Comparison of ENCODE assay signal across 8 cellular contexts in genomic region chrX:48890934-48891401, GRCh38. TPM values are rescaled to one million over a fixed set of nuclear protein-coding genes. Genes with fewer than 3 reads are reported as not detected.
DNase-seq lines count a peak whose midpoint lies in the region; ATAC-seq, FAIRE-seq and TF ChIP-seq lines count a peak whose summit lies in the region.

No MANE protein-coding gene starts in this region.

- TF ChIP-seq EP300 in GM12878 (IDR thresholded peaks at IDR 0.05; ENCODE audit: borderline replicate concordance in 1 of 2, control insufficient read depth in 1 of 2, low read depth in 2 of 2, low read length in 2 of 2), result no peak

- BruUV-seq in Calu3 (replicated peaks; lab: Mats Ljungman, UMichigan) (no TSS peak), GM12878 (replicated peaks; lab: Mats Ljungman, UMichigan) (no TSS peak)

- ATAC-seq in GM19467 (IDR thresholded peaks at IDR 0.05; ENCODE audit: unreplicated experiment), result peak; percentile 27
- ATAC-seq in HG03571 (IDR thresholded peaks at IDR 0.05; ENCODE audit: unreplicated experiment), result peak; percentile 26
- ATAC-seq in GM12878, result peak; percentile 57
- ATAC-seq in left colon, result peak; percentile 47
- no peak for ATAC-seq in GM18520 (IDR thresholded peaks at IDR 0.05; ENCODE audit: unreplicated experiment)

- peak overlapping the region; percentile 23 for H2AFZ ChIP-seq in GM12878 (ENCODE audit: control insufficient read depth, low read depth, low read length)

- in situ Hi-C loops in GM12878 (cut with MboI), result no loop called here

- H3K4me1 ChIP-seq in GM12878 (ENCODE audit: control insufficient read depth, insufficient read depth, low read length) (no peaks in the 10 kb centered on the region), subcutaneous abdominal adipose tissue (ENCODE audit: control insufficient read depth in 5 of 5, insufficient read depth in 5 of 5, low read length in 5 of 5) (peaks cover 0 to 13% (median 9%) of the 10 kb centered on the region in 5 donors)

- no peaks in the 10 kb centered on the region for H3K27me3 Mint-ChIP-seq in Calu3 (ENCODE audit: unreplicated experiment)

- H3K27me3 ChIP-seq in GM12878 (replicated peaks in 1 of 2; ENCODE audit: control insufficient read depth in 2 of 2, insufficient read depth in 2 of 2, low read length in 1 of 2) (no peaks in the 10 kb centered on the region), subcutaneous abdominal adipose tissue (ENCODE audit: control insufficient read depth in 5 of 5, insufficient read depth in 4 of 5, low read length in 5 of 5) (peaks cover 0 to 6% (median 3%) of the 10 kb centered on the region in 5 donors)

- DNase-seq in Calu3 (no peak), GM12878 (ENCODE audit: low read depth, low spot score) (no peak), left colon (no peak)
- DNase-seq in stimulated activated CD4-positive, alpha-beta T cell treated with anti-CD3 and anti-CD28 coated beads, Interleukin-4, amount 100 ng/mL, for 1 hour, result no peak

- no peak for TF ChIP-seq RAD21 in GM12878 (IDR thresholded peaks at IDR 0.05; ENCODE audit: insufficient read depth, low read depth, low read length)

- H3K27ac Mint-ChIP-seq in Calu3 (ENCODE audit: unreplicated experiment), result peak overlapping the region; percentile 69

- no peak overlapping the region for H3K27ac ChIP-seq in GM12878 (ENCODE audit: control insufficient read depth, insufficient read depth)
- H3K27ac ChIP-seq in subcutaneous abdominal adipose tissue (ENCODE audit: low read depth, low read length), result no peak overlapping the region

- H3K4me3 ChIP-seq in GM12878 (peak overlapping the region; percentile 67; the same call in 1 of the 2 replicates), subcutaneous abdominal adipose tissue (ENCODE audit: low read depth in 1 of 5, low read length in 5 of 5) (peak overlapping the region; percentile 45 to 61 (median 56))

- no peak; the same call in 1 of the 2 replicates for TF ChIP-seq POLR2A in GM12878 (IDR thresholded peaks at IDR 0.05; ENCODE audit: low read depth, low read length)

- SMC1A ChIA-PET in GM12878 (lab: Charles Lee; ENCODE audit: uncharacterized antibody, unreplicated experiment), result interaction anchor here (1.1 to 1.3 kb wide), 3 partner anchors 47 to 239 kb away, joined by 4 to 6 read pairs (median 4); no protein-coding TSS in a partner anchor

- peak overlapping the region; percentile 74 for H3K4me3 Mint-ChIP-seq in Calu3 (ENCODE audit: low read depth, unreplicated experiment)

- POLR2A ChIA-PET in GM12878 (lab: Charles Lee), result interaction anchor here (1.2 to 1.3 kb wide), 2 partner anchors 56 to 62 kb away, joined by 3 to 4 read pairs; no protein-coding TSS in a partner anchor

- H3K36me3 Mint-ChIP-seq in Calu3 (ENCODE audit: insufficient read depth, unreplicated experiment), result peaks cover 43% of the 10 kb centered on the region

- no peaks in the 10 kb centered on the region for H3K9me3 Mint-ChIP-seq in Calu3 (ENCODE audit: low read depth, unreplicated experiment)

- no peaks in the 10 kb centered on the region for H4K20me1 ChIP-seq in GM12878 (ENCODE audit: control insufficient read depth, insufficient read depth)

- H3K79me2 ChIP-seq in GM12878 (ENCODE audit: control insufficient read depth, insufficient read depth, low read length), result no peaks in the 10 kb centered on the region

- H3K9ac ChIP-seq in GM12878 (ENCODE audit: control insufficient read depth, insufficient read depth, low read length) (no peak overlapping the region), subcutaneous abdominal adipose tissue (ENCODE audit: low read length in 5 of 5) (peak overlapping the region in 3 of 5 donors; percentile 17 to 61 (median 20))

- TF ChIP-seq CTCF in Calu3 (IDR thresholded peaks at IDR 0.05; ENCODE audit: unreplicated experiment) (no peak), GM12878 (IDR thresholded peaks at IDR 0.05 in 2 of 3, conservative IDR thresholded peaks at IDR 0.05 in 1 of 3; ENCODE audit: control insufficient read depth in 2 of 3, extremely low read depth in 1 of 3, insufficient read depth in 1 of 3, low read depth in 3 of 3, low read length in 3 of 3) (no peak)

- peaks cover 14% of the 10 kb centered on the region for H3K4me1 Mint-ChIP-seq in Calu3 (ENCODE audit: low read depth, unreplicated experiment)

- no peaks in the 10 kb centered on the region; the same call in 2 of the 3 replicates for H3K9me3 ChIP-seq in GM12878 (replicated peaks; ENCODE audit: control insufficient read depth, insufficient read depth, low read length)
- H3K9me3 ChIP-seq in subcutaneous abdominal adipose tissue (ENCODE audit: control insufficient read depth in 5 of 5, low read length in 5 of 5), result no peaks in the 10 kb centered on the region

- CTCF ChIA-PET in Calu3 (lab: Charles Lee), result interaction anchor here (0.7 to 1.5 kb wide), 5 partner anchors 9 to 67 kb away, joined by 3 to 4 read pairs (median 3); no protein-coding TSS in a partner anchor
- CTCF ChIA-PET in GM12878 (lab: Yijun Ruan, JAX), result interaction anchor here (0.8 to 2.1 kb wide), 5 partner anchors 25 to 243 kb away, joined by 3 to 8 read pairs (median 5); partner anchors contain the start of gene TFE3

- H3K36me3 ChIP-seq in GM12878 (ENCODE audit: control insufficient read depth in 2 of 2, insufficient read depth in 2 of 2, low read length in 1 of 2), result no peaks in the 10 kb centered on the region
- peaks cover 0 to 17% (median 3%) of the 10 kb centered on the region in 5 donors for H3K36me3 ChIP-seq in subcutaneous abdominal adipose tissue (ENCODE audit: control insufficient read depth in 5 of 5, insufficient read depth in 5 of 5, low read length in 5 of 5)

- peak overlapping the region; percentile 69; the same call in 1 of the 2 replicates for H3K4me2 ChIP-seq in GM12878 (ENCODE audit: control insufficient read depth, insufficient read depth)

- FAIRE-seq in GM12878 (lab: Jason Lieb, UNC), result no peak

- intact Hi-C loops in Calu3 (cut with micrococcal nuclease; ENCODE audit: unreplicated experiment) (loop anchor here (10.0 kb wide), 1 partner anchor 56 kb away; the partner anchor contains the start of gene PCSK1N), GM12878 (cut with micrococcal nuclease; ENCODE audit: unreplicated experiment) (loop anchor here (5.0 to 10.0 kb wide), 2 partner anchors 244 to 416 kb away; partner anchors contain the start of genes FTSJ1 and SLC38A5), left colon (cut with DNase I, micrococcal nuclease) (no loop called here)

- 57% methylated on average over 23 of the region's 35 CpGs for WGBS in GM12878 (ENCODE audit: insufficient coverage, insufficient replicate concordance, low lambda C conversion rate, missing lambda C conversion rate)

- RAD21 ChIA-PET in GM12878 (lab: Charles Lee; ENCODE audit: unreplicated experiment), result interaction anchor here (1.0 to 1.2 kb wide), 2 partner anchors 16 to 55 kb away, joined by 3 to 6 read pairs; no protein-coding TSS in a partner anchor

RNA-seq across cellular contexts. Expression of gene TIMM17B, which starts 6.6 kb away (rescaled TPM):
- 86.1 and 96.8 TPM in 2 replicates for total RNA-seq in Calu3 (2022)
- total RNA-seq in GM12878 (2013; cell fraction: nucleolus; rRNA removed), result 14.1 and 16.7 TPM in 2 replicates
- 49.0 and 53.5 TPM in 2 replicates for total RNA-seq in GM12878 (2014; rRNA removed)
- total RNA-seq in GM12878 (2014; rRNA removed; fragmentation: Illumina TruSeq; extraction: Trizol), result 32.9 and 33.3 TPM in 2 replicates
- total RNA-seq in GM12878 (2021), result 53.8 and 57.8 TPM in 2 replicates
- polyA plus RNA-seq in GM12878 (2011; ENCODE audit: low read depth), result 24.7 TPM
- polyA plus RNA-seq in GM12878 (2011; rRNA removed), result 22.0 and 41.5 TPM in 2 replicates
- polyA plus RNA-seq in GM12878 (2011; cell fraction: cytosol; rRNA removed), result 84.2 and 105 TPM in 2 replicates
- 69.2 and 74.6 TPM in 2 replicates for polyA plus RNA-seq in GM12878 (2011; cell fraction: nucleus; rRNA removed)
- polyA plus RNA-seq in GM12878 (2012), result 40.4 and 40.9 TPM in 2 replicates
- 16.3 and 37.7 TPM in 2 replicates for polyA plus RNA-seq in GM12878 (2014; fragmentation: Illumina TruSeq; extraction: Trizol)
- 10 to 100 TPM in 1 of 2 experiments, 1 to 10 TPM in 1; 4.5 to 18.3 TPM for polyA plus RNA-seq in GM12878 (2014; fragmentation: Nextera tagmentation; extraction: Ambion mirVana)
- 69.4 and 72.4 TPM in 2 replicates for polyA plus RNA-seq in GM12878 (2014; rRNA removed)
- polyA plus RNA-seq in GM12878 (2016; fragmentation: Nextera tagmentation; extraction: Ambion mirVana), result 10 to 100 TPM; 79.5 to 88.7 TPM
- polyA minus RNA-seq in GM12878 (2011; rRNA and poly(A)+ RNA removed), result 14.3 and 37.8 TPM in 2 replicates
- polyA minus RNA-seq in GM12878 (2011; cell fraction: cytosol; rRNA and poly(A)+ RNA removed), result 16.0 and 17.4 TPM in 2 replicates
- 12.9 and 19.4 TPM in 2 replicates for polyA minus RNA-seq in GM12878 (2011; cell fraction: nucleus; rRNA and poly(A)+ RNA removed)
- total RNA-seq in left colon, result 10 to 100 TPM; 44.6 to 46.7 TPM

RNA-seq across cellular contexts. Expression of gene PQBP1, which starts 6.8 kb away (rescaled TPM):
- total RNA-seq in Calu3 (2022) (110 and 113 TPM in 2 replicates), GM12878 (2014; rRNA removed) (62.2 and 70.2 TPM in 2 replicates), GM12878 (2014; rRNA removed; fragmentation: Illumina TruSeq; extraction: Trizol) (37.5 and 38.5 TPM in 2 replicates), GM12878 (2021) (69.5 and 71.0 TPM in 2 replicates), left colon (10 to 100 TPM; 68.8 to 70.5 TPM)
- 8.1 and 8.5 TPM in 2 replicates for total RNA-seq in GM12878 (2013; cell fraction: nucleolus; rRNA removed)
- 26.7 TPM for polyA plus RNA-seq in GM12878 (2011; ENCODE audit: low read depth)
- polyA plus RNA-seq in GM12878 (2011; rRNA removed) (22.4 and 55.3 TPM in 2 replicates), GM12878 (2014; fragmentation: Illumina TruSeq; extraction: Trizol) (39.6 and 70.0 TPM in 2 replicates), GM12878 (2014; fragmentation: Nextera tagmentation; extraction: Ambion mirVana) (10 to 100 TPM; 12.5 to 28.0 TPM), GM12878 (2014; rRNA removed) (68.5 and 76.1 TPM in 2 replicates), GM12878 (2016; fragmentation: Nextera tagmentation; extraction: Ambion mirVana) (10 to 100 TPM; 68.6 to 74.8 TPM)
- 67.4 and 68.4 TPM in 2 replicates for polyA plus RNA-seq in GM12878 (2011; cell fraction: cytosol; rRNA removed)
- polyA plus RNA-seq in GM12878 (2011; cell fraction: nucleus; rRNA removed), result 112 and 137 TPM in 2 replicates
- 70.1 and 70.6 TPM in 2 replicates for polyA plus RNA-seq in GM12878 (2012)
- polyA minus RNA-seq in GM12878 (2011; rRNA and poly(A)+ RNA removed), result 30.3 and 33.8 TPM in 2 replicates
- 22.9 and 24.1 TPM in 2 replicates for polyA minus RNA-seq in GM12878 (2011; cell fraction: cytosol; rRNA and poly(A)+ RNA removed)
- 9.9 and 20.2 TPM in 2 replicates for polyA minus RNA-seq in GM12878 (2011; cell fraction: nucleus; rRNA and poly(A)+ RNA removed)

RNA-seq across cellular contexts. Expression of gene SLC35A2, which starts 20.5 kb away (rescaled TPM):
- 68.1 and 81.0 TPM in 2 replicates for total RNA-seq in Calu3 (2022)
- 10.7 and 16.8 TPM in 2 replicates for total RNA-seq in GM12878 (2013; cell fraction: nucleolus; rRNA removed)
- 9.3 and 11.0 TPM in 2 replicates for total RNA-seq in GM12878 (2014; rRNA removed)
- total RNA-seq in GM12878 (2014; rRNA removed; fragmentation: Illumina TruSeq; extraction: Trizol), result 8.4 and 9.1 TPM in 2 replicates
- 16.7 and 21.9 TPM in 2 replicates for total RNA-seq in GM12878 (2021)
- 7.5 TPM for polyA plus RNA-seq in GM12878 (2011; ENCODE audit: low read depth)
- polyA plus RNA-seq in GM12878 (2011; rRNA removed), result 10.3 and 12.9 TPM in 2 replicates
- polyA plus RNA-seq in GM12878 (2011; cell fraction: cytosol; rRNA removed), result 22.6 and 23.3 TPM in 2 replicates
- polyA plus RNA-seq in GM12878 (2011; cell fraction: nucleus; rRNA removed), result 28.2 and 28.4 TPM in 2 replicates
- 15.6 and 17.0 TPM in 2 replicates for polyA plus RNA-seq in GM12878 (2012)
- 12.0 and 16.9 TPM in 2 replicates for polyA plus RNA-seq in GM12878 (2014; fragmentation: Illumina TruSeq; extraction: Trizol)
- polyA plus RNA-seq in GM12878 (2014; fragmentation: Nextera tagmentation; extraction: Ambion mirVana), result 1 to 10 TPM; 2.1 to 6.8 TPM
- 16.8 and 18.7 TPM in 2 replicates for polyA plus RNA-seq in GM12878 (2014; rRNA removed)
- polyA plus RNA-seq in GM12878 (2016; fragmentation: Nextera tagmentation; extraction: Ambion mirVana), result 10 to 100 TPM; 25.1 to 27.4 TPM
- 21.6 and 23.7 TPM in 2 replicates for polyA minus RNA-seq in GM12878 (2011; rRNA and poly(A)+ RNA removed)
- 4.3 and 6.9 TPM in 2 replicates for polyA minus RNA-seq in GM12878 (2011; cell fraction: cytosol; rRNA and poly(A)+ RNA removed)
- polyA minus RNA-seq in GM12878 (2011; cell fraction: nucleus; rRNA and poly(A)+ RNA removed), result 4.1 and 5.2 TPM in 2 replicates
- 10 to 100 TPM; 50.0 to 60.6 TPM for total RNA-seq in left colon

RNA-seq across cellular contexts. Expression of gene PIM2, which starts 27.9 kb away (rescaled TPM):
- total RNA-seq in Calu3 (2022) (12.8 and 13.9 TPM in 2 replicates), GM12878 (2014; rRNA removed) (32.9 and 37.9 TPM in 2 replicates), GM12878 (2014; rRNA removed; fragmentation: Illumina TruSeq; extraction: Trizol) (19.2 and 19.9 TPM in 2 replicates), GM12878 (2021) (29.6 and 30.4 TPM in 2 replicates), left colon (10 to 100 TPM; 11.6 to 20.4 TPM)
- 293 and 318 TPM in 2 replicates for total RNA-seq in GM12878 (2013; cell fraction: nucleolus; rRNA removed)
- 61.5 TPM for polyA plus RNA-seq in GM12878 (2011; ENCODE audit: low read depth)
- polyA plus RNA-seq in GM12878 (2011; rRNA removed) (65.9 and 96.8 TPM in 2 replicates), GM12878 (2014; fragmentation: Illumina TruSeq; extraction: Trizol) (30.1 and 34.0 TPM in 2 replicates), GM12878 (2014; fragmentation: Nextera tagmentation; extraction: Ambion mirVana) (10 to 100 TPM; 19.6 to 26.2 TPM), GM12878 (2014; rRNA removed) (31.7 and 32.1 TPM in 2 replicates), GM12878 (2016; fragmentation: Nextera tagmentation; extraction: Ambion mirVana) (10 to 100 TPM; 46.5 to 54.5 TPM)
- 86.7 and 115 TPM in 2 replicates for polyA plus RNA-seq in GM12878 (2011; cell fraction: cytosol; rRNA removed)
- 111 and 151 TPM in 2 replicates for polyA plus RNA-seq in GM12878 (2011; cell fraction: nucleus; rRNA removed)
- 114 and 191 TPM in 2 replicates for polyA plus RNA-seq in GM12878 (2012)
- polyA minus RNA-seq in GM12878 (2011; rRNA and poly(A)+ RNA removed), result 60.6 and 83.6 TPM in 2 replicates
- 25.4 and 29.0 TPM in 2 replicates for polyA minus RNA-seq in GM12878 (2011; cell fraction: cytosol; rRNA and poly(A)+ RNA removed)
- polyA minus RNA-seq in GM12878 (2011; cell fraction: nucleus; rRNA and poly(A)+ RNA removed), result 53.8 and 65.6 TPM in 2 replicates

RNA-seq across cellular contexts. Expression of gene PCSK1N, which starts 55.6 kb away (rescaled TPM):
- total RNA-seq in Calu3 (2022) (53.3 and 70.5 TPM in 2 replicates), GM12878 (2014; rRNA removed) (not detected in 2 replicates), GM12878 (2014; rRNA removed; fragmentation: Illumina TruSeq; extraction: Trizol) (not detected in 2 replicates), GM12878 (2021) (not detected in 2 replicates), left colon (10 to 100 TPM in 1 of 2 donors, 1 to 10 TPM in 1; 8.8 to 21.4 TPM)
- total RNA-seq in GM12878 (2013; cell fraction: nucleolus; rRNA removed), result not detected in 2 replicates
- polyA plus RNA-seq in GM12878 (2011; ENCODE audit: low read depth), result not detected
- polyA plus RNA-seq in GM12878 (2011; rRNA removed) (not detected in 2 replicates), GM12878 (2014; fragmentation: Illumina TruSeq; extraction: Trizol) (not detected in 2 replicates), GM12878 (2014; fragmentation: Nextera tagmentation; extraction: Ambion mirVana) (not detected), GM12878 (2014; rRNA removed) (not detected in 2 replicates), GM12878 (2016; fragmentation: Nextera tagmentation; extraction: Ambion mirVana) (under 1 TPM in 1 of 2 experiments, not detected in 1; 0.19 TPM)
- not detected in 2 replicates for polyA plus RNA-seq in GM12878 (2011; cell fraction: cytosol; rRNA removed)
- not detected in 2 replicates for polyA plus RNA-seq in GM12878 (2011; cell fraction: nucleus; rRNA removed)
- polyA plus RNA-seq in GM12878 (2012), result not detected in 2 replicates
- not detected in 2 replicates for polyA minus RNA-seq in GM12878 (2011; rRNA and poly(A)+ RNA removed)
- polyA minus RNA-seq in GM12878 (2011; cell fraction: cytosol; rRNA and poly(A)+ RNA removed), result not detected in 2 replicates
- not detected in 2 replicates for polyA minus RNA-seq in GM12878 (2011; cell fraction: nucleus; rRNA and poly(A)+ RNA removed)

Comparison
In these comparisons a context has a peak if more than half of its experiments do, and no peak if none do; other contexts are left out.
1. intact Hi-C loops: an anchor here in Calu3 (10.0 kb wide) and GM12878 (5.0 to 10.0 kb wide); none called in left colon.